In the genomic region with DNA sequence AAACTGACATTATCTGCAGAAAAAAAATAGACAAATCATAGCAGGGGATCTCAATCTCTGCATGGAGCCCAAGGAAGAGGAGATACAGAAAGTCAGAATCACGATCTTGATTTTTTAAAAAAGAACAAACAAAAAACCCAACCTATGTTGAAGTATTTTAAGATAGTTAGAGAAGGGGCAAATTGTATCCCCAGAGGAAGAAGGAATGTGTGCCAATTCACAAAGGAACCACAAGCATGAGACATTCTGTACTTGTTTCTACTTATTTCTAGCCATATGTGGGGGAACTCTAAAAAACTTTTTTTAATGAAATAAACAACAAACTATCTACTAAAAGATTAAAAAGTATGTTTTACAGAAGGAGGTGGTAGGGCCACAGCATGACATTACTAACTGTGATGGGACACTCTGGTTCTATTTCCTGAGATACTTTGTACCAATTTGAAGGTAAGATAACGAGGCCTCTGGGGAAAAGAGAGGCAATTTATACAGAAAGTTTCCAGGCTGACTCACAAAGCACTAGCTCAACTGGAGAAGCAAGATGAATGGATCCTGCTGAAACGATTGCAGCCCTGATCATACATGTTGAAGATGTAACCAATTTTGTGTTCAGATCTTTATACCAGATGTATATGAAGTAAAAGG, we compare ENCODE assay signal across 19 cellular contexts. TPM values are rescaled to one million over a fixed set of nuclear protein-coding genes. Genes with fewer than 3 reads are reported as not detected.
DNase-seq lines count a peak whose midpoint lies in the region; TF ChIP-seq lines count a peak whose summit lies in the region.
"Had no signal": no experiment of that assay in that cellular context is flagged by ENCODE, and none has a peak within 500 bp of the region (broad histone marks: within the 10 kb centered on the region; RNA-seq: fewer than 3 reads in every experiment).

No MANE protein-coding gene starts in this region.

- peak; percentile 24 for DNase-seq in ELR (ENCODE audit: low read depth)
- peak; percentile 50 for DNase-seq in RPMI7951 (ENCODE audit: low read depth)
- peak; percentile 23 to 45 for DNase-seq in fibroblast of lung (ENCODE audit: low read depth in 2 of 2)
- no peak for DNase-seq in tibial artery
- no peak for DNase-seq in NCI-H1092 treated with DMSO at 0.1 percent for 48 hours (lab: John Stamatoyannopoulos, UW)
- DNase-seq in activated naive CD8-positive, alpha-beta T cell treated with anti-CD3 and anti-CD28 coated beads for 36 hours: no peak
- no peak for DNase-seq in ureter (ENCODE audit: low spot score)
- DNase-seq: activated CD4-positive, alpha-beta T cell treated with anti-CD3 and anti-CD28 coated beads, Interleukin-2, amount 50 U/mL, for 48 hours; CD4-positive, CD25-positive, alpha-beta regulatory T cell; endodermal cell; glutamatergic neuron; islet precursor cell; NCI-H1092; NCI-H2227 treated with DMSO at 0.1 percent for 48 hours; NK-92 treated with Interleukin-12 subunit alpha and Interleukin-12 subunit beta, amount 100 ng/mL, for 24 hours; Right ventricle myocardium superior; stomach had no signal

- no peaks in the 10 kb centered on the region for H3K4me1 ChIP-seq in fibroblast of lung (ENCODE audit: control insufficient read depth, extremely low read depth, insufficient read depth, low read length)
- H3K4me1 ChIP-seq in tibial artery: peaks cover 0 to 98% (median 58%) of the 10 kb centered on the region in 4 donors
- H3K4me1 ChIP-seq: parathyroid adenoma had no signal

- no peak overlapping the region for H3K27ac Mint-ChIP-seq in activated naive CD8-positive, alpha-beta T cell treated with anti-CD3 and anti-CD28 coated beads for 36 hours
- H3K27ac Mint-ChIP-seq: CD4-positive, CD25-positive, alpha-beta regulatory T cell; endodermal cell had no signal

- no peak overlapping the region for H3K9ac ChIP-seq in fibroblast of lung (ENCODE audit: insufficient read depth, low read length)
- H3K9ac ChIP-seq: parathyroid adenoma had no signal

- no peaks in the 10 kb centered on the region for H3K4me1 Mint-ChIP-seq in activated naive CD8-positive, alpha-beta T cell treated with anti-CD3 and anti-CD28 coated beads for 36 hours
- H3K4me1 Mint-ChIP-seq: CD4-positive, CD25-positive, alpha-beta regulatory T cell had no signal

- H3K79me2 ChIP-seq in fibroblast of lung (ENCODE audit: control insufficient read depth, insufficient read depth, low read length): no peaks in the 10 kb centered on the region
- H3K79me2 ChIP-seq: parathyroid adenoma had no signal

- H3K36me3 ChIP-seq in fibroblast of lung (ENCODE audit: control insufficient read depth, insufficient read depth, low read length): no peaks in the 10 kb centered on the region
- no peaks in the 10 kb centered on the region for H3K36me3 ChIP-seq in tibial artery
- H3K36me3 ChIP-seq: stomach had no signal

- peaks cover 16% of the 10 kb centered on the region for H3K27me3 Mint-ChIP-seq in activated naive CD8-positive, alpha-beta T cell treated with anti-CD3 and anti-CD28 coated beads for 36 hours
- H3K27me3 Mint-ChIP-seq: brain had no signal

- TF ChIP-seq CTCF in fibroblast of lung (conservative IDR thresholded peaks at IDR 0.05 in 1 of 2, IDR thresholded peaks at IDR 0.05 in 1 of 2; ENCODE audit: low read depth in 1 of 2, low read length in 2 of 2): no peak
- TF ChIP-seq CTCF in tibial artery (IDR thresholded peaks at IDR 0.05): no peak

- H3K27ac ChIP-seq in fibroblast of lung (ENCODE audit: insufficient read depth, low read length) (no peak overlapping the region), tibial artery (peak overlapping the region; percentile 75 to 79)
- H3K27ac ChIP-seq: parathyroid adenoma, stomach had no signal

- H3K27me3 ChIP-seq in fibroblast of lung (ENCODE audit: control insufficient read depth, insufficient read depth, low read length): no peaks in the 10 kb centered on the region
- H3K27me3 ChIP-seq in tibial artery: no peaks in the 10 kb centered on the region
- H3K27me3 ChIP-seq: stomach had no signal

- H3K9me3 Mint-ChIP-seq in activated naive CD8-positive, alpha-beta T cell treated with anti-CD3 and anti-CD28 coated beads for 36 hours: peaks cover 1% of the 10 kb centered on the region
- H3K9me3 Mint-ChIP-seq: brain, endodermal cell had no signal

- no peaks in the 10 kb centered on the region for H4K20me1 ChIP-seq in fibroblast of lung (ENCODE audit: control insufficient read depth, extremely low read depth, insufficient read depth, low read length)

- no peak overlapping the region for H2AFZ ChIP-seq in fibroblast of lung (ENCODE audit: low read length)
- H2AFZ ChIP-seq: parathyroid adenoma had no signal

- no peaks in the 10 kb centered on the region for H3K36me3 Mint-ChIP-seq in activated naive CD8-positive, alpha-beta T cell treated with anti-CD3 and anti-CD28 coated beads for 36 hours
- H3K36me3 Mint-ChIP-seq: brain; CD4-positive, CD25-positive, alpha-beta regulatory T cell had no signal

- H3K4me3 ChIP-seq in fibroblast of lung (replicated peaks in 1 of 4; ENCODE audit: control extremely low read depth in 1 of 4, insufficient read depth in 1 of 4, low read depth in 3 of 4, low read length in 4 of 4): no peak overlapping the region
- H3K4me3 ChIP-seq in tibial artery: peak overlapping the region; percentile 7 to 20
- H3K4me3 ChIP-seq: stomach had no signal

- H3K4me3 Mint-ChIP-seq in activated naive CD8-positive, alpha-beta T cell treated with anti-CD3 and anti-CD28 coated beads for 36 hours: no peak overlapping the region
- H3K4me3 Mint-ChIP-seq: brain; CD4-positive, CD25-positive, alpha-beta regulatory T cell; endodermal cell had no signal

- no peak overlapping the region for H3K4me2 ChIP-seq in fibroblast of lung (ENCODE audit: extremely low read depth, insufficient read depth, low read length)

- intact Hi-C loops in tibial artery (cut with DNase I; ENCODE audit: low total_unique reads): no loop called here

- no peaks in the 10 kb centered on the region for H3K9me3 ChIP-seq in fibroblast of lung (ENCODE audit: control insufficient read depth, insufficient read depth, low read depth, low read length)
- H3K9me3 ChIP-seq in tibial artery: no peaks in the 10 kb centered on the region
- H3K9me3 ChIP-seq: stomach had no signal

RNA-seq across cellular contexts. Expression of a gene that starts 22.5 kb away (rescaled TPM):
- total RNA-seq in RPMI7951 (2014; rRNA removed; shearing (Covaris generic)): 2.6 and 3.3 TPM in 2 replicates
- under 0.01 TPM in 1 of 2 replicates, not detected in the other for total RNA-seq in fibroblast of lung
- 0.03 and 0.09 TPM in 2 replicates for polyA plus RNA-seq in fibroblast of lung
- polyA plus RNA-seq in fibroblast of lung (2012): not detected in 2 replicates
- not detected in 2 replicates for polyA minus RNA-seq in fibroblast of lung (ENCODE audit: low replicate concordance)
- under 1 TPM; 0.10 to 0.14 TPM for total RNA-seq in activated naive CD8-positive, alpha-beta T cell treated with anti-CD3 and anti-CD28 coated beads for 36 hours
- 8.1 TPM for total RNA-seq in ureter
- total RNA-seq: CD4-positive, CD25-positive, alpha-beta regulatory T cell; endodermal cell had no signal
- polyA plus RNA-seq: CD4-positive, CD25-positive, alpha-beta regulatory T cell had no signal

RNA-seq across cellular contexts. Expression of a gene that starts 37.5 kb away (rescaled TPM):
- total RNA-seq in RPMI7951 (2014; rRNA removed; shearing (Covaris generic)): 29.2 and 34.2 TPM in 2 replicates
- 24.4 and 26.9 TPM in 2 replicates for total RNA-seq in fibroblast of lung
- 11.5 and 11.6 TPM in 2 replicates for polyA plus RNA-seq in fibroblast of lung
- polyA plus RNA-seq in fibroblast of lung (2012): 12.7 and 13.1 TPM in 2 replicates
- 2.3 and 17.6 TPM in 2 replicates for polyA minus RNA-seq in fibroblast of lung (ENCODE audit: low replicate concordance)
- 10 to 100 TPM; 24.5 to 30.5 TPM for total RNA-seq in activated naive CD8-positive, alpha-beta T cell treated with anti-CD3 and anti-CD28 coated beads for 36 hours
- 36.8 TPM for total RNA-seq in ureter

Comparison
In these comparisons a context has a peak if more than half of its experiments do, and no peak if none do; other contexts are left out.
1. DNase-seq: peak in ELR (single experiment), RPMI7951 (single experiment) and fibroblast of lung (2 of 2); none in tibial artery (0 of 2), NCI-H1092 treated with DMSO at 0.1 percent for 48 hours (single experiment), activated naive CD8-positive, alpha-beta T cell treated with anti-CD3 and anti-CD28 coated beads for 36 hours (single experiment) and ureter (single experiment).
2. H3K4me3 ChIP-seq: peak in tibial artery (2 of 2); none in fibroblast of lung (0 of 4).